ENCODE assay signal across 8 cellular contexts in genomic region chr9:131310833-131311554, GRCh38. TPM values are rescaled to one million over a fixed set of nuclear protein-coding genes. Genes with fewer than 3 reads are reported as not detected.
A peak's percentile ranks its signal among the peaks of the same experiment; 100 is the strongest.
DNase-seq lines count a peak whose midpoint lies in the region; ATAC-seq and TF ChIP-seq lines count a peak whose summit lies in the region.

No MANE protein-coding gene starts in this region.

- H3K4me1 Mint-ChIP-seq in WTC11: peaks cover 4% of the 10 kb centered on the region; the same call in 1 of the 2 replicates
- H3K4me1 Mint-ChIP-seq in activated naive CD8-positive, alpha-beta T cell treated with anti-CD3 and anti-CD28 coated beads, Interleukin-2, amount 50 U/mL, for 24 hours: peaks cover 9% of the 10 kb centered on the region

- H3K27me3 Mint-ChIP-seq in WTC11 (ENCODE audit: low read depth): no peaks in the 10 kb centered on the region
- H3K27me3 Mint-ChIP-seq in activated naive CD8-positive, alpha-beta T cell treated with anti-CD3 and anti-CD28 coated beads, Interleukin-2, amount 50 U/mL, for 24 hours: no peaks in the 10 kb centered on the region

- CTCF ChIA-PET in WTC11 (lab: Charles Lee): interaction anchor here (0.6 to 1.4 kb wide), 4 partner anchors 11 to 147 kb away, joined by 3 to 8 read pairs (median 4); no protein-coding TSS in a partner anchor

- POLR2A ChIA-PET in WTC11 (lab: Charles Lee): interaction anchor here (0.7 kb wide), 1 partner anchor 17 kb away, joined by 3 read pairs; no protein-coding TSS in a partner anchor

- H3K4me3 Mint-ChIP-seq in WTC11: no peak overlapping the region
- H3K4me3 Mint-ChIP-seq in activated naive CD8-positive, alpha-beta T cell treated with anti-CD3 and anti-CD28 coated beads, Interleukin-2, amount 50 U/mL, for 24 hours: peak overlapping the region; percentile 43

- ATAC-seq in WTC11 (peak; percentile 49), HG02981 (IDR thresholded peaks at IDR 0.05; ENCODE audit: unreplicated experiment) (no peak), GM21825 (IDR thresholded peaks at IDR 0.05; ENCODE audit: unreplicated experiment) (no peak), HG02763 (IDR thresholded peaks at IDR 0.05; ENCODE audit: unreplicated experiment) (no peak), GM21529 (IDR thresholded peaks at IDR 0.05; ENCODE audit: unreplicated experiment) (no peak)
- ATAC-seq in activated naive CD8-positive, alpha-beta T cell treated with anti-CD3 and anti-CD28 coated beads, Interleukin-2, amount 50 U/mL, for 24 hours: peak; percentile 85

- TF ChIP-seq CTCF in WTC11 (IDR thresholded peaks at IDR 0.05): no peak

- H3K9me3 Mint-ChIP-seq in WTC11: peaks cover 5% of the 10 kb centered on the region; the same call in 1 of the 2 replicates
- H3K9me3 Mint-ChIP-seq in activated naive CD8-positive, alpha-beta T cell treated with anti-CD3 and anti-CD28 coated beads, Interleukin-2, amount 50 U/mL, for 24 hours: no peaks in the 10 kb centered on the region

- peak; percentile 36 for DNase-seq in Daoy (ENCODE audit: low read depth)
- no peak for DNase-seq in WTC11 (ENCODE audit: low spot score)
- DNase-seq in activated naive CD8-positive, alpha-beta T cell treated with anti-CD3 and anti-CD28 coated beads, Interleukin-2, amount 50 U/mL, for 24 hours: peak; percentile 64
- peak; percentile 20 to 43 (median 31) for DNase-seq in stimulated activated CD4-positive, alpha-beta T cell treated with anti-CD3 and anti-CD28 coated beads, Interleukin-1b, Interleukin-23, amount 100 ng/mL, for 24 hours (ENCODE audit: low read depth in 4 of 4, low spot score in 1 of 4)

- no peak overlapping the region for H3K27ac Mint-ChIP-seq in WTC11
- H3K27ac Mint-ChIP-seq in activated naive CD8-positive, alpha-beta T cell treated with anti-CD3 and anti-CD28 coated beads, Interleukin-2, amount 50 U/mL, for 24 hours: peak overlapping the region; percentile 56

- no peaks in the 10 kb centered on the region for H3K36me3 Mint-ChIP-seq in WTC11
- H3K36me3 Mint-ChIP-seq in activated naive CD8-positive, alpha-beta T cell treated with anti-CD3 and anti-CD28 coated beads, Interleukin-2, amount 50 U/mL, for 24 hours (ENCODE audit: low read depth): no peaks in the 10 kb centered on the region

TF ChIP-seq in WTC11, 78 proteins besides CTCF, POLR2A, EP300 and RAD21:
- peak; percentile 49 for TF ChIP-seq PRDM15 (CRISPR knock-in tag; IDR thresholded peaks at IDR 0.05)
- TF ChIP-seq NFE2L1 (CRISPR knock-in tag; IDR thresholded peaks at IDR 0.05): no peak
- no peak for TF ChIP-seq ZNF281 (CRISPR knock-in tag; IDR thresholded peaks at IDR 0.05)
- TF ChIP-seq JAZF1 (CRISPR knock-in tag; IDR thresholded peaks at IDR 0.05): no peak

RNA-seq across cellular contexts. Expression of gene PLPP7, which starts 21.5 kb away (rescaled TPM):
- total RNA-seq in Daoy (2014; rRNA removed; shearing (Covaris generic)): 5.4 and 7.1 TPM in 2 replicates
- 4.2 to 4.9 TPM (median 4.7 TPM) in 3 replicates for total RNA-seq in WTC11 (2021)

RNA-seq across cellular contexts. Expression of gene FAM78A, which starts 34.7 kb away (rescaled TPM):
- total RNA-seq in Daoy (2014; rRNA removed; shearing (Covaris generic)): 0.51 and 0.71 TPM in 2 replicates
- total RNA-seq in WTC11 (2021): 3.0 to 3.5 TPM (median 3.4 TPM) in 3 replicates

Comparison
In these comparisons a context has a peak if more than half of its experiments do, and no peak if none do; other contexts are left out.
1. ATAC-seq: peak in WTC11 (single experiment) and activated naive CD8-positive, alpha-beta T cell treated with anti-CD3 and anti-CD28 coated beads, Interleukin-2, amount 50 U/mL, for 24 hours (single experiment); none in HG02981 (single experiment), GM21825 (single experiment), HG02763 (single experiment) and GM21529 (single experiment).